In the genomic region with DNA sequence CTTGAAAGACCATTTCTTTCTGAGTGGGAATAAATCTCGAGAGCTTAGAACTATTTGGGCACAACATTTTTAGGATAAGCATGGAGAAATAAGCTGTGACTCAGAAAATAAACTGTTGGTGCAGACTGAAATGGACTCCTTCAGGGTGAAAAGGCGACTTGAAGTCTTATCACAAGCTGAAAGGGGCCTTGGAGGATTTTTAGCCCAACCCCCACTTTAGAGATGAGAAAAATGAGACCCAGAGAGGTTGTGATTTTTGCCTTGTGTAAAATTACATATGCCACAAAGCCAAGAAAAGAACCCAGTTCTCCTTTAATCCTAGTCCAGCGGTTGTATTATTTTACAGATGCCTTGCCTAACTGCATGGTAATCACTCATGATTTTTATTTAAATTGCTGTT, we compare ENCODE assay signal across 7 cellular contexts. TPM values are rescaled to one million over a fixed set of nuclear protein-coding genes. Genes with fewer than 3 reads are reported as not detected.
A peak's percentile ranks its signal among the peaks of the same experiment; 100 is the strongest.
DNase-seq lines count a peak whose midpoint lies in the region; ATAC-seq and TF ChIP-seq lines count a peak whose summit lies in the region.

No MANE protein-coding gene starts in this region.

- no peaks in the 10 kb centered on the region for H3K27me3 Mint-ChIP-seq in natural killer cell treated with Interleukin-12 subunit alpha and Interleukin-12 subunit beta and Interleukin-15 and Interleukin-18, amount 100 ng/mL, for 72 hours

- peak overlapping the region; percentile 94 for H3K4me3 Mint-ChIP-seq in natural killer cell treated with Interleukin-12 subunit alpha and Interleukin-12 subunit beta and Interleukin-15 and Interleukin-18, amount 100 ng/mL, for 72 hours

- peak overlapping the region; percentile 83 for H3K4me3 ChIP-seq in GM08714 (ENCODE audit: low read length)
- peak overlapping the region; percentile 84 for H3K4me3 ChIP-seq in coronary artery

- H3K36me3 Mint-ChIP-seq in natural killer cell treated with Interleukin-12 subunit alpha and Interleukin-12 subunit beta and Interleukin-15 and Interleukin-18, amount 100 ng/mL, for 72 hours: no peaks in the 10 kb centered on the region

- peaks cover 30 to 31% of the 10 kb centered on the region in 2 donors for H3K4me1 Mint-ChIP-seq in natural killer cell treated with Interleukin-12 subunit alpha and Interleukin-12 subunit beta and Interleukin-15 and Interleukin-18, amount 100 ng/mL, for 72 hours (ENCODE audit: low read depth in 2 of 2)

- no peak for TF ChIP-seq CTCF in coronary artery (IDR thresholded peaks at IDR 0.05)

- DNase-seq in NCI-H69 (lab: John Stamatoyannopoulos, UW) (peak; percentile 28), coronary artery (ENCODE audit: low spot score) (no peak), NCI-H187 (lab: John Stamatoyannopoulos, UW) (no peak)
- DNase-seq in natural killer cell treated with Interleukin-12 subunit alpha and Interleukin-12 subunit beta and Interleukin-15 and Interleukin-18, amount 100 ng/mL, for 72 hours (ENCODE audit: low spot score): no peak

- ATAC-seq in natural killer cell treated with Interleukin-12 subunit alpha and Interleukin-12 subunit beta and Interleukin-15 and Interleukin-18, amount 100 ng/mL, for 72 hours: no peak
- no peak for ATAC-seq in esophagus mucosa
- no peak for ATAC-seq in GM18505 (IDR thresholded peaks at IDR 0.05; ENCODE audit: unreplicated experiment)

- H3K27ac Mint-ChIP-seq in natural killer cell treated with Interleukin-12 subunit alpha and Interleukin-12 subunit beta and Interleukin-15 and Interleukin-18, amount 100 ng/mL, for 72 hours: peak overlapping the region; percentile 79 to 81

- no peak for TF ChIP-seq POLR2A in GM18505 (IDR thresholded peaks at IDR 0.05; ENCODE audit: borderline replicate concordance, extremely low read depth, insufficient read depth, insufficient read length)

- H3K27ac ChIP-seq in coronary artery: peak overlapping the region; percentile 42 to 99

- no peaks in the 10 kb centered on the region for H3K9me3 Mint-ChIP-seq in natural killer cell treated with Interleukin-12 subunit alpha and Interleukin-12 subunit beta and Interleukin-15 and Interleukin-18, amount 100 ng/mL, for 72 hours

RNA-seq across cellular contexts. Expression of a gene that starts 1.5 kb away (rescaled TPM):
- 100 to 1,000 TPM; 135 to 166 TPM for total RNA-seq in natural killer cell treated with Interleukin-12 subunit alpha and Interleukin-12 subunit beta and Interleukin-15 and Interleukin-18, amount 100 ng/mL, for 72 hours
- total RNA-seq in esophagus mucosa: 159 TPM
